11 cellular contexts compared by ENCODE assay signal in the genomic region with DNA sequence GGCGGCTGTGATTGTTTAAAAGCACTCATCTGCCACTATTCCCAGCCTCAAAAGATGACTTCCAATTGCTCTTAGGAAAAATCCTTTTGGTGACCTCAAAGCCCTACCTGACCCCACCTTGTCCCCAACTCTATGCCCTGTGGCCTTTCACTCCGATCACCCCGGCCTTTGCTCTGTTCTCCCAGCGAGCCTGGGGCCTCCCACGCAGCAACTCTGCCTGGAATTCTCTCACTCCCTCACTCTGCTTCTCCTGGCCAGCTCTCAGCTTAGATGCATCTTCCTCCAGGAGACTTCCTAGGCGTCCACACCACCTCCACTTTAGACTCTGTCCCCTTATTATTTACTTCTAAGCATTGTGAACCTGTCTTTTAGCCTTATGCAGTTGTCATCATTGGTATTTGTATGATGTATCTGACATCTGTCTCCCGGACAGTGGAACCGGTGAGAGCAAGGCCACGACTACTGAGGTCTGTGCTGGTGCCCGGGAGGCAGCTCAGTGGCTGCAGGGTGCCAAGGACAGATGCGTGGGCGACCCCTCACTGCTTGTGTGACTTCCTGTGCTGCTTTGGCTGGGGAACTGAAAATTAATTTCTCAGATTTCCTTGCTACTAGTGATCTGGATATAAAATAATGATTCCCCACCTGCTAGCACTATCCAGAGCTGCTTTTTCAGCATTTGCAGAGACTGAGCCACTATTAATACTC.
A peak's percentile ranks its signal among the peaks of the same experiment; 100 is the strongest.
DNase-seq lines count a peak whose midpoint lies in the region; ATAC-seq and FAIRE-seq lines count a peak whose summit lies in the region.
"Had no signal": no experiment of that assay in that cellular context is flagged by ENCODE, and none has a peak within 500 bp of the region (broad histone marks: within the 10 kb centered on the region; RNA-seq: fewer than 3 reads in every experiment).

No MANE protein-coding gene starts in this region.

- no peaks in the 10 kb centered on the region for H3K9me3 Mint-ChIP-seq in activated naive CD4-positive, alpha-beta T cell treated with anti-CD3 and anti-CD28 coated beads, Interleukin-2, amount 50 U/mL, for 72 hours

- H3K36me3 Mint-ChIP-seq in activated naive CD4-positive, alpha-beta T cell treated with anti-CD3 and anti-CD28 coated beads, Interleukin-2, amount 50 U/mL, for 72 hours, result peaks cover 4 to 30% of the 10 kb centered on the region in 2 donors

- peak overlapping the region; percentile 58 to 89 for H3K27ac Mint-ChIP-seq in activated naive CD4-positive, alpha-beta T cell treated with anti-CD3 and anti-CD28 coated beads, Interleukin-2, amount 50 U/mL, for 72 hours

- no peak for DNase-seq in activated naive CD4-positive, alpha-beta T cell treated with anti-CD3 and anti-CD28 coated beads, Interleukin-2, amount 50 U/mL, for 72 hours (ENCODE audit: low spot score in 2 of 2)
- DNase-seq in stimulated activated CD4-positive, alpha-beta T cell treated with anti-CD3 and anti-CD28 coated beads, Interleukin-4, amount 100 ng/mL, for 1 hour, result peak; percentile 37
- DNase-seq in NCI-H1092 (lab: John Stamatoyannopoulos, UW) (no peak), HTR-8/SVneo (ENCODE audit: insufficient read length, low spot score) (no peak), D341Med (ENCODE audit: low spot score) (no peak), RPMI8226 (no peak)
- DNase-seq: central memory CD4-positive, alpha-beta T cell; DMS79; MM.1S had no signal

- no peak for FAIRE-seq in HTR-8/SVneo (lab: Jason Lieb, UNC)

- ATAC-seq in GM18517 (IDR thresholded peaks at IDR 0.05; ENCODE audit: unreplicated experiment) (peak; percentile 43), HG02798 (IDR thresholded peaks at IDR 0.05; ENCODE audit: poor library complexity, unreplicated experiment) (peak; percentile 41)
- ATAC-seq in activated naive CD4-positive, alpha-beta T cell treated with anti-CD3 and anti-CD28 coated beads, Interleukin-2, amount 50 U/mL, for 72 hours, result no peak

Comparison
In these comparisons a context has a peak if more than half of its experiments do, and no peak if none do; other contexts are left out.
1. ATAC-seq: peak in GM18517 (single experiment) and HG02798 (single experiment); none in activated naive CD4-positive, alpha-beta T cell treated with anti-CD3 and anti-CD28 coated beads, Interleukin-2, amount 50 U/mL, for 72 hours (0 of 2).